In genomic region chr3:62329970-62330369, GRCh38 we compare ENCODE assay signal across 14 cellular contexts. TPM values are rescaled to one million over a fixed set of nuclear protein-coding genes. Genes with fewer than 3 reads are reported as not detected.
DNase-seq lines count a peak whose midpoint lies in the region.
"Had no signal": no experiment of that assay in that cellular context is flagged by ENCODE, and none has a peak within 500 bp of the region (broad histone marks: within the 10 kb centered on the region; RNA-seq: fewer than 3 reads in every experiment).

No MANE protein-coding gene starts in this region.

- peak; percentile 69 for DNase-seq in NCI-H345 treated with DMSO at 0.1 percent for 48 hours (lab: John Stamatoyannopoulos, UW; ENCODE audit: unreplicated experiment)
- DNase-seq in NCI-H345 (lab: John Stamatoyannopoulos, UW), result no peak
- DNase-seq in G401 (ENCODE audit: low spot score), result peak; percentile 70
- DNase-seq in anterior cingulate cortex (lab: John Stamatoyannopoulos, UW), result peak in 33 of 58 donors; percentile 0 to 58 (median 12)
- peak; percentile 55 for DNase-seq in superior temporal gyrus (ENCODE audit: extremely low spot score)
- DNase-seq in stimulated activated CD4-positive, alpha-beta T cell treated with anti-CD3 and anti-CD28 coated beads, Interleukin-1b, Interleukin-23, amount 100 ng/mL, for 48 hours, result no peak
- no peak for DNase-seq in MG63
- DNase-seq: DND-41, KBM-7, NCI-H1436 treated with DMSO at 0.1 percent for 48 hours, NCI-H2081, PC-9 had no signal

- no peaks in the 10 kb centered on the region for H3K27me3 ChIP-seq in MG63

- no peak overlapping the region for H3K4me3 ChIP-seq in MG63
- H3K4me3 ChIP-seq: PC-9 had no signal

- in situ Hi-C loops in G401 (cut with HindIII; ENCODE audit: low sequenced_read_pairs), result no loop called here

- no peaks in the 10 kb centered on the region for H3K9me3 ChIP-seq in MG63

- no peaks in the 10 kb centered on the region for H3K36me3 ChIP-seq in MG63

RNA-seq across cellular contexts. Expression of gene FEZF2, which starts 43.4 kb away (rescaled TPM):
- total RNA-seq in G401 (2014; rRNA removed; shearing (Covaris generic)), result not detected in 2 replicates
- not detected in 2 replicates for total RNA-seq in MG63 (2014; rRNA removed; shearing (Covaris generic); ENCODE audit: low replicate concordance)
- total RNA-seq: A673, NCI-H460, PC-9 had no signal

Comparison
In these comparisons a context has a peak if more than half of its experiments do, and no peak if none do; other contexts are left out.
1. DNase-seq: peak in NCI-H345 treated with DMSO at 0.1 percent for 48 hours (single experiment), G401 (single experiment), anterior cingulate cortex (33 of 58) and superior temporal gyrus (single experiment); none in NCI-H345 (single experiment), stimulated activated CD4-positive, alpha-beta T cell treated with anti-CD3 and anti-CD28 coated beads, Interleukin-1b, Interleukin-23, amount 100 ng/mL, for 48 hours (single experiment) and MG63 (single experiment).